ENCODE assay signal across 21 cellular contexts in genomic region chr18:58201268-58201667, GRCh38.
DNase-seq lines count a peak whose midpoint lies in the region; ATAC-seq, FAIRE-seq and TF ChIP-seq lines count a peak whose summit lies in the region.
"Had no signal": no experiment of that assay in that cellular context is flagged by ENCODE, and none has a peak within 500 bp of the region (broad histone marks: within the 10 kb centered on the region; RNA-seq: fewer than 3 reads in every experiment).

No MANE protein-coding gene starts in this region.

- H3K27me3 ChIP-seq in right atrium auricular region = no peaks in the 10 kb centered on the region
- H3K27me3 ChIP-seq in uterus = no peaks in the 10 kb centered on the region

- no peaks in the 10 kb centered on the region for H3K36me3 Mint-ChIP-seq in neural crest cell (ENCODE audit: low read depth)
- H3K36me3 Mint-ChIP-seq: CD4-positive, alpha-beta memory T cell had no signal

- peak overlapping the region; percentile 50 for H3K4me3 Mint-ChIP-seq in neural crest cell
- H3K4me3 Mint-ChIP-seq: CD4-positive, alpha-beta memory T cell had no signal

- H3K27ac Mint-ChIP-seq in neural crest cell (ENCODE audit: unreplicated experiment) = no peak overlapping the region
- H3K27ac Mint-ChIP-seq: CD4-positive, alpha-beta memory T cell had no signal

- no peaks in the 10 kb centered on the region for H3K9me3 Mint-ChIP-seq in neural crest cell
- H3K9me3 Mint-ChIP-seq: CD4-positive, alpha-beta memory T cell had no signal

- no peak for FAIRE-seq in kidney (lab: Jason Lieb, UNC)
- FAIRE-seq: GM12878, H1, HTR-8/SVneo, RCC 7860 had no signal

- H3K4me3 ChIP-seq in right atrium auricular region (no peak overlapping the region), kidney (ENCODE audit: low read length in 2 of 2) (peak overlapping the region in 1 of 2 donors; percentile 38), uterus (no peak overlapping the region)
- H3K4me3 ChIP-seq: GM12878 had no signal

- DNase-seq in right atrium auricular region (ENCODE audit: low spot score) = no peak
- no peak for DNase-seq in left ventricle myocardium superior
- DNase-seq in kidney = no peak
- DNase-seq in neural crest cell (ENCODE audit: low read depth, low spot score) = no peak
- DNase-seq in uterus = no peak
- DNase-seq in head of caudate nucleus = no peak
- DNase-seq in posterior vena cava (ENCODE audit: low spot score) = no peak
- DNase-seq: CD4-positive, alpha-beta memory T cell; GF-D8; IMR-90; NCI-H1105; NCI-H2081; NCI-H2171 treated with DMSO at 0.1 percent for 48 hours; NCI-H446 treated with DMSO at 0.1 percent for 48 hours; NK-92 treated with Interleukin-12 subunit alpha and Interleukin-12 subunit beta, amount 100 ng/mL, for 24 hours; Right ventricle myocardium superior had no signal

- TF ChIP-seq POLR2A in uterus (IDR thresholded peaks at IDR 0.05) = no peak

- H3K4me1 ChIP-seq in right atrium auricular region (peaks cover 0 to 23% of the 10 kb centered on the region in 2 donors), kidney (ENCODE audit: control insufficient read depth in 1 of 2, insufficient read depth in 1 of 2, low read depth in 1 of 2, low read length in 2 of 2) (peaks cover 8 to 12% of the 10 kb centered on the region in 2 donors), uterus (peaks cover 0 to 4% of the 10 kb centered on the region in 2 donors)

- intact Hi-C loops in left ventricle myocardium superior (cut with micrococcal nuclease) (no loop called here), kidney (cut with DNase I) (no loop called here), uterus (cut with DNase I; ENCODE audit: low total_unique reads) (no loop called here), head of caudate nucleus (cut with DNase I) (no loop called here), posterior vena cava (cut with DNase I) (no loop called here)

- H3K4me1 Mint-ChIP-seq in neural crest cell = peaks cover 46% of the 10 kb centered on the region

- H3K27ac ChIP-seq in right atrium auricular region (peak overlapping the region; percentile 37 to 44), kidney (ENCODE audit: low read depth in 2 of 2, low read length in 2 of 2) (peak overlapping the region; percentile 64 to 74), uterus (peak overlapping the region; percentile 51 to 60)

- no peak overlapping the region for H3K9ac ChIP-seq in kidney (ENCODE audit: low read length in 2 of 2)

- H3K27me3 Mint-ChIP-seq in neural crest cell (ENCODE audit: low read depth) = peaks cover under 1% of the 10 kb centered on the region

- H3K36me3 ChIP-seq in right atrium auricular region (no peaks in the 10 kb centered on the region), kidney (ENCODE audit: control insufficient read depth in 1 of 2, insufficient read depth in 2 of 2, low read length in 2 of 2) (no peaks in the 10 kb centered on the region), uterus (no peaks in the 10 kb centered on the region)

- H3K9me3 ChIP-seq in right atrium auricular region (no peaks in the 10 kb centered on the region), kidney (ENCODE audit: control insufficient read depth in 1 of 2, low read length in 2 of 2) (no peaks in the 10 kb centered on the region), uterus (no peaks in the 10 kb centered on the region)

- ATAC-seq in left ventricle myocardium superior = no peak
- no peak for ATAC-seq in activated CD4-positive, CD25-positive, alpha-beta regulatory T cell treated with anti-CD3 and anti-CD28 coated beads, Interleukin-2, amount 50 U/mL, for 24 hours
- ATAC-seq: GM12878 had no signal

- TF ChIP-seq CTCF in right atrium auricular region (IDR thresholded peaks at IDR 0.05) = no peak
- no peak for TF ChIP-seq CTCF in kidney (IDR thresholded peaks at IDR 0.05; ENCODE audit: borderline replicate concordance, extremely low read depth, insufficient read depth)
- TF ChIP-seq CTCF in neural crest cell (conservative IDR thresholded peaks at IDR 0.05) = no peak
- TF ChIP-seq CTCF in uterus (IDR thresholded peaks at IDR 0.05) = no peak
